Comparison of ENCODE assay signal across 10 cellular contexts in the genomic region with DNA sequence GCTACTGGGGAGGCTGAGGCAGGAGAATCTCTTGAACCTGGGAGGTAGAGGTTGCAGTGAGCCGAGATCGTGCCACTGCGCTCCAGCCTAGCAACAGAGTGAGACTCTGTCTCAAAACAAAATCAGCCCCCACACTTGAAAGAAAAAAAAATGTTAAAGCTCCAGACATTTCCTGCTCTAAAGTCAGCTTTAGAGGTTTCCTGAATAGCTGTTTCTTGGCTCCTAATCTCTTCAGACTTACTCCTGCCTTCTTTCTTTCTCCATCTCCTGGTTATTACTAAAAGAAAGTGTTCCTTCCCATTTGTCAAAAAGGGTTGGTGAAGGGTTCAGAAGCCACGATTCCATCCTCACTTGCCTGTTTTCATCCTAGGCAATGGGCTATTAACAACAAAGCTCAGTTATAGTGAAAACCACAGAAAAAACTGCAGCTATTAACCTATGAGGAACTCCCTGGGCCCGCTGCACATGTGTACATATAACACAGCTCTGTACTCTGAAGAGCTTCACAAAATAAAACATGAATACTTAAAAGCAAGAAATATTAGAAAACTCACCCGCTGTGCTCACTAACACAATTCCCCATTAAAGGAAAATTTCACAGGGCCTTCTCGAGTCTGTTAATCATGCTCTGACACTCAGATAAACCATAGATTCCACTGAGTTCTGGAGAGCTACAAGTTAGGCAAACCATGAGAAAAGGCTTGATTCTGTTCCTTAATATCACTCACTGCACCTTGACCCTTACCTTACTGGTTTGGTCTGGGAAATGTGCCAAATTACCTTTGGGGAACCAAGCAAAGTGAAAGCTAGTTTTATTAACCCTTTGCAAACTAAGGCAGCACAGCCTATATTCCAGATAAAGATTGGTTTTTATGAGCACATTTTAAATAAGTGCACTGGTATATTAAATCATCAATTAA.
DNase-seq lines count a peak whose midpoint lies in the region; ATAC-seq, FAIRE-seq and TF ChIP-seq lines count a peak whose summit lies in the region.
"Had no signal": no experiment of that assay in that cellular context is flagged by ENCODE, and none has a peak within 500 bp of the region (broad histone marks: within the 10 kb centered on the region; RNA-seq: fewer than 3 reads in every experiment).

No MANE protein-coding gene starts in this region.

- no peak overlapping the region for H3K4me2 ChIP-seq in osteoblast (ENCODE audit: insufficient read depth, low read length)

- H3K4me1 ChIP-seq in upper lobe of right lung (peaks cover 15% of the 10 kb centered on the region), osteoblast (ENCODE audit: insufficient read depth, low read length) (peaks cover 3% of the 10 kb centered on the region)

- H3K36me3 ChIP-seq in upper lobe of right lung: peaks cover 26% of the 10 kb centered on the region
- peaks cover 1% of the 10 kb centered on the region; the same call in 1 of the 2 replicates for H3K36me3 ChIP-seq in H7 (replicated peaks; ENCODE audit: control insufficient read depth, insufficient read depth, low read length)
- peaks cover 24% of the 10 kb centered on the region for H3K36me3 ChIP-seq in osteoblast (ENCODE audit: insufficient read depth, low read length)

- H3K9me3 ChIP-seq in upper lobe of right lung (no peaks in the 10 kb centered on the region), osteoblast (ENCODE audit: low read depth, low read length) (no peaks in the 10 kb centered on the region)
- H3K9me3 ChIP-seq: tibial artery had no signal

- H3K4me3 ChIP-seq in upper lobe of right lung: no peak overlapping the region
- H3K4me3 ChIP-seq in H7 (ENCODE audit: insufficient read depth, low read depth, low read length): no peak overlapping the region
- H3K4me3 ChIP-seq in osteoblast (ENCODE audit: insufficient read depth, low read length): no peak overlapping the region
- H3K4me3 ChIP-seq: tibial artery had no signal

- peak; percentile 85 for FAIRE-seq in islet of Langerhans (lab: Jason Lieb, UNC)

- no peaks in the 10 kb centered on the region for H4K20me1 ChIP-seq in osteoblast (ENCODE audit: insufficient read depth, low read length)

- H2AFZ ChIP-seq in osteoblast (ENCODE audit: low read length): no peak overlapping the region

- TF ChIP-seq CTCF in upper lobe of right lung (IDR thresholded peaks at IDR 0.05) (no peak), osteoblast (IDR thresholded peaks at IDR 0.05; ENCODE audit: extremely low read depth, low read depth, low read length) (no peak)

- H3K27me3 ChIP-seq in upper lobe of right lung (no peaks in the 10 kb centered on the region), H7 (ENCODE audit: control insufficient read depth, insufficient read depth, low read length) (no peaks in the 10 kb centered on the region), osteoblast (ENCODE audit: insufficient read depth, low read length) (no peaks in the 10 kb centered on the region)
- H3K27me3 ChIP-seq: tibial artery had no signal

- DNase-seq in Right ventricle myocardium inferior (ENCODE audit: missing footprints) (peak; percentile 62), Right ventricle myocardium superior (no peak), SW480 (ENCODE audit: low spot score) (peak; percentile 18), upper lobe of right lung (no peak), NCI-H2081 treated with DMSO at 0.1 percent for 48 hours (lab: John Stamatoyannopoulos, UW) (no peak), H7 (no peak), osteoblast (ENCODE audit: insufficient read length, low spot score, missing footprints) (no peak)
- DNase-seq: NCI-H345, tibial artery had no signal

- intact Hi-C loops in Right ventricle myocardium inferior (cut with DNase I): no loop called here
- intact Hi-C loops in Right ventricle myocardium superior (cut with DNase I): no loop called here
- intact Hi-C loops in upper lobe of right lung (cut with DNase I): no loop called here

- H3K27ac ChIP-seq in upper lobe of right lung (no peak overlapping the region), osteoblast (ENCODE audit: low read depth, low read length) (no peak overlapping the region)

- ATAC-seq in Right ventricle myocardium inferior (no peak), Right ventricle myocardium superior (ENCODE audit: poor library complexity) (no peak), upper lobe of right lung (peak; percentile 35)

- H3K79me2 ChIP-seq in osteoblast (ENCODE audit: insufficient read depth, low read length): peaks cover 22% of the 10 kb centered on the region

Comparison
In these comparisons a context has a peak if more than half of its experiments do, and no peak if none do; other contexts are left out.
1. DNase-seq: peak in Right ventricle myocardium inferior (single experiment) and SW480 (single experiment); none in Right ventricle myocardium superior (single experiment), upper lobe of right lung (single experiment), NCI-H2081 treated with DMSO at 0.1 percent for 48 hours (single experiment), H7 (single experiment) and osteoblast (single experiment).